Comparison of ENCODE assay signal across 17 cellular contexts in genomic region chr4:15331930-15332329, GRCh38.
DNase-seq lines count a peak whose midpoint lies in the region; ATAC-seq and TF ChIP-seq lines count a peak whose summit lies in the region.
"Had no signal": no experiment of that assay in that cellular context is flagged by ENCODE, and none has a peak within 500 bp of the region (broad histone marks: within the 10 kb centered on the region; RNA-seq: fewer than 3 reads in every experiment).

No MANE protein-coding gene starts in this region.

- H3K27me3 ChIP-seq in left lung (no peaks in the 10 kb centered on the region), esophagus squamous epithelium (peaks cover 0 to 3% (median 0%) of the 10 kb centered on the region in 4 donors)
- H3K27me3 ChIP-seq: BLaER1 treated with 17β-estradiol and CSF1 and Interleukin-3, amounts not matched to agents 10 nM and 100 nM had no signal

- H3K4me3 ChIP-seq in fibroblast of villous mesenchyme (ENCODE audit: low read depth, low read length) (no peak overlapping the region), retinal pigment epithelial cell (ENCODE audit: low read length) (no peak overlapping the region), foreskin fibroblast (ENCODE audit: low read depth in 1 of 2, low read length in 2 of 2) (no peak overlapping the region), left lung (no peak overlapping the region), esophagus squamous epithelium (no peak overlapping the region)
- H3K4me3 ChIP-seq: BLaER1 treated with 17β-estradiol and CSF1 and Interleukin-3, amounts not matched to agents 10 nM and 100 nM; GM12878 had no signal

- no peak for TF ChIP-seq POLR2A in esophagus squamous epithelium (IDR thresholded peaks at IDR 0.05)

- DNase-seq in NCI-H446 (lab: John Stamatoyannopoulos, UW) (peak; percentile 34 to 71), fibroblast of villous mesenchyme (ENCODE audit: low read depth) (peak; percentile 54), retinal pigment epithelial cell (ENCODE audit: low read depth) (peak; percentile 46), inferior parietal cortex (ENCODE audit: extremely low spot score) (no peak), foreskin fibroblast (no peak), left lung (no peak), esophagus squamous epithelium (lab: John Stamatoyannopoulos, UW) (no peak)
- DNase-seq: Calu3; CD8-positive, alpha-beta T cell; DMS79 treated with DMSO at 0.1 percent for 48 hours; GOT3; H7; HFFc6 had no signal

- WGBS in esophagus squamous epithelium, 2 donors, result 39 to 40% methylated on average over 3 of the region's 3 CpGs

- intact Hi-C loops in left lung (cut with DNase I) (no loop called here), esophagus squamous epithelium (cut with DNase I) (no loop called here)

- no peak for TF ChIP-seq CTCF in fibroblast of villous mesenchyme (IDR thresholded peaks at IDR 0.05; ENCODE audit: insufficient read depth, low read depth, low read length)
- TF ChIP-seq CTCF in retinal pigment epithelial cell (conservative IDR thresholded peaks at IDR 0.05; ENCODE audit: low read depth, low read length), result no peak
- no peak for TF ChIP-seq CTCF in foreskin fibroblast (IDR thresholded peaks at IDR 0.05; ENCODE audit: low read depth, low read length)
- TF ChIP-seq CTCF in left lung (IDR thresholded peaks at IDR 0.05), result no peak
- TF ChIP-seq CTCF in esophagus squamous epithelium (IDR thresholded peaks at IDR 0.05), result no peak

- H3K27ac ChIP-seq in left lung (no peak overlapping the region), esophagus squamous epithelium (no peak overlapping the region)
- H3K27ac ChIP-seq: BLaER1 treated with 17β-estradiol and CSF1 and Interleukin-3, amounts not matched to agents 10 nM and 100 nM had no signal

- H3K36me3 ChIP-seq in left lung (no peaks in the 10 kb centered on the region), esophagus squamous epithelium (no peaks in the 10 kb centered on the region)
- H3K36me3 ChIP-seq: BLaER1 treated with 17β-estradiol and CSF1 and Interleukin-3, amounts not matched to agents 10 nM and 100 nM had no signal

- H3K4me1 ChIP-seq in left lung, result no peaks in the 10 kb centered on the region
- peaks cover 0 to 4% (median 4%) of the 10 kb centered on the region in 3 donors for H3K4me1 ChIP-seq in esophagus squamous epithelium

- no peaks in the 10 kb centered on the region for H3K9me3 ChIP-seq in left lung
- no peaks in the 10 kb centered on the region for H3K9me3 ChIP-seq in esophagus squamous epithelium

- no peak for ATAC-seq in left lung
- ATAC-seq: CD8-positive, alpha-beta T cell; GM12878; HCT116; HepG2 had no signal

Comparison
In these comparisons a context has a peak if more than half of its experiments do, and no peak if none do; other contexts are left out.
1. DNase-seq: peak in NCI-H446 (2 of 2), fibroblast of villous mesenchyme (single experiment) and retinal pigment epithelial cell (single experiment); none in inferior parietal cortex (single experiment), foreskin fibroblast (0 of 2), left lung (0 of 2) and esophagus squamous epithelium (single experiment).